Comparison of ENCODE assay signal across 1 cellular context in genomic region chr3:58491506-58492384, GRCh38.
TF ChIP-seq lines count a peak whose summit lies in the region.

TSS of gene KCTD6 (plus strand) at chr3:58492096. CDS start at chr3:58498756, 6,660 bp downstream.

TF ChIP-seq in HEK293, 187 proteins besides CTCF, POLR2A, EP300 and RAD21 (continued from another document):
- no peak for TF ChIP-seq ZNF561 (tag by site-specific recombination; IDR thresholded peaks at IDR 0.05; ENCODE audit: borderline replicate concordance)
- TF ChIP-seq ZNF10 (tag by site-specific recombination; IDR thresholded peaks at IDR 0.05): no peak
- no peak for TF ChIP-seq SALL2 (tag by site-specific recombination; IDR thresholded peaks at IDR 0.05; ENCODE audit: borderline replicate concordance)
- no peak for TF ChIP-seq INSM2 (tag by site-specific recombination; IDR thresholded peaks at IDR 0.05)
- TF ChIP-seq SP3 (tag by site-specific recombination; IDR thresholded peaks at IDR 0.05): peak; percentile 65
- TF ChIP-seq ZBTB26 (tag by site-specific recombination; optimal IDR thresholded peaks at IDR 0.05): peak; percentile 35
- peak; percentile 46 for TF ChIP-seq ZFHX2 (tag by site-specific recombination; conservative IDR thresholded peaks at IDR 0.05)
- TF ChIP-seq ZNF335 (tag by site-specific recombination; conservative IDR thresholded peaks at IDR 0.05): peak; percentile 79
- TF ChIP-seq ZIC2 (tag by site-specific recombination; IDR thresholded peaks at IDR 0.05): peak; percentile 40
- TF ChIP-seq ZNF223 (tag by site-specific recombination; IDR thresholded peaks at IDR 0.05): no peak
- peak; percentile 33; the same call in 1 of the 2 replicates for TF ChIP-seq KLF9 (tag by site-specific recombination; IDR thresholded peaks at IDR 0.05; ENCODE audit: low read depth)
- TF ChIP-seq GFI1B (tag by site-specific recombination; IDR thresholded peaks at IDR 0.05): no peak
- TF ChIP-seq, protein P1, sequence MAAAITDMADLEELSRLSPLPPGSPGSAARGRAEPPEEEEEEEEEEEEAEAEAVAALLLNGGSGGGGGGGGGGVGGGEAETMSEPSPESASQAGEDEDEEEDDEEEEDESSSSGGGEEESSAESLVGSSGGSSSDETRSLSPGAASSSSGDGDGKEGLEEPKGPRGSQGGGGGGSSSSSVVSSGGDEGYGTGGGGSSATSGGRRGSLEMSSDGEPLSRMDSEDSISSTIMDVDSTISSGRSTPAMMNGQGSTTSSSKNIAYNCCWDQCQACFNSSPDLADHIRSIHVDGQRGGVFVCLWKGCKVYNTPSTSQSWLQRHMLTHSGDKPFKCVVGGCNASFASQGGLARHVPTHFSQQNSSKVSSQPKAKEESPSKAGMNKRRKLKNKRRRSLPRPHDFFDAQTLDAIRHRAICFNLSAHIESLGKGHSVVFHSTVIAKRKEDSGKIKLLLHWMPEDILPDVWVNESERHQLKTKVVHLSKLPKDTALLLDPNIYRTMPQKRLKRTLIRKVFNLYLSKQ (tag by site-specific recombination; IDR thresholded peaks at IDR 0.05; ENCODE audit: borderline replicate concordance): no peak
- no peak for TF ChIP-seq ZNF544 (tag by site-specific recombination; IDR thresholded peaks at IDR 0.05)
- no peak for TF ChIP-seq ZNF518A (tag by site-specific recombination; conservative IDR thresholded peaks at IDR 0.05; ENCODE audit: low read depth)
- TF ChIP-seq ZNF660 (tag by site-specific recombination; IDR thresholded peaks at IDR 0.05): no peak; the same call in 1 of the 2 replicates
- TF ChIP-seq ZNF423 (tag by site-specific recombination; IDR thresholded peaks at IDR 0.05): no peak
